In genomic region chr15:44976183-44976582, GRCh38 we compare ENCODE assay signal across 12 cellular contexts. TPM values are rescaled to one million over a fixed set of nuclear protein-coding genes. Genes with fewer than 3 reads are reported as not detected.
"Had no signal": no experiment of that assay in that cellular context is flagged by ENCODE, and none has a peak within 500 bp of the region (broad histone marks: within the 10 kb centered on the region; RNA-seq: fewer than 3 reads in every experiment).

No MANE protein-coding gene starts in this region.

RNA-seq across cellular contexts. Expression of gene TERB2, which starts 19.7 kb away (rescaled TPM):
- total RNA-seq: activated CD8-positive, alpha-beta memory T cell treated with anti-CD3 and anti-CD28 coated beads for 36 hours; activated CD8-positive, alpha-beta T cell treated with anti-CD3 and anti-CD28 coated beads for 36 hours; activated naive CD8-positive, alpha-beta T cell treated with anti-CD3 and anti-CD28 coated beads for 36 hours; activated T-cell treated with anti-CD3 and anti-CD28 coated beads, Interleukin-2, amount 50 U/mL, for 72 hours; activated T-helper 17 cell treated with anti-CD3 and anti-CD28 coated beads, Interleukin-2, amount 50 U/mL, for 72 hours; aorta; cerebellum; LHCN-M2; RPMI7951; SJCRH30; T-helper 1 cell treated with Interleukin-12 subunit alpha and Interleukin-12 subunit beta and Interleukin-4 antibody, amounts not matched to agents 30 ng/mL and 1 ng/mL, for 36 hours; T-helper 2 cell treated with Interferon-gamma antibody and Interleukin-4, amounts not matched to agents 100 ng/mL and 5 ng/mL, for 36 hours had no signal
- polyA plus RNA-seq: aorta had no signal
